Comparison of ENCODE assay signal across 8 cellular contexts in the genomic region with DNA sequence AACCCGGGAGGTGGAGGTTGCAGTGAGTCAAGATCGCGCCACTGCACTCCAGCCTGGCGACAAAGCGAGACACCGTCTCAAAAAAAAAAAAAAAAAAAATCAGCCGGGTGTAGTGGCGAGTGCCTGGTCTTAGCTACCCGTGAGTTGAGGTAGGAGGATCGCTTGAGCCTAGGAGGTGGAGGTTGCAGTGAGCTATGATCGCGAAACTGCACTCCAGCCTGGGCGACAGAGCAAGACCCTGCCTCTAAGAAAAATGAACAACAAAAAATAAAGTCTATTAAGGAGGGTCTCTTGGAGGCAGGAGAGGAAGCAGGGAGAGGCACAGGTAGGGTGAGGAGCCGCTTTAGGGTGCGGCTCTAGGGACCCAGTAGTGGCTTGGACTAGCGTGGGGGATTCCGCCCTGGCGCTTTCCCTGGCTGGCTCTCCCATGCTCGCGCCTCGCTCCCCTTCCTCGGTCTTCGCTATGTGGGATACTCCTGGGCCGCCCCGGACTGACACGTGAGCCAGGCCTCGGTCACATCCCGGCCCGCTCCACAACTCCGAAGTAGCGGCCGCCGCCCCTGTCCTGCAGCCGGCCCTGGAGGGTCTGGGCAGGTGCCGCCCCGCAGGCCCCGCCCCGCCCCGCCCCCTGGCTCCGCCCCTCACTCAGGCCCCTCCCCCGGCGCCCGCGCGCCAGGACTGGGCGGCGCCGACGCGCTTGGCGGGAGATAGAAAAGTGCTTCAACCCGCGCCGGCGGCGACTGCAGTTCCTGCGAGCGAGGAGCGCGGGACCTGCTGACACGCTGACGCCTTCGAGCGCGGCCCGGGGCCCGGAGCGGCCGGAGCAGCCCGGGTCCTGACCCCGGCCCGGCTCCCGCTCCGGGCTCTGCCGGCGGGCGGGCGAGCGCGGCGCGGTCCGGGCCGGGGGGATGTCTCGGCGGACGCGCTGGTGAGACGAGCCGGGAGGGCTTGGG. TPM values are rescaled to one million over a fixed set of nuclear protein-coding genes. Genes with fewer than 3 reads are reported as not detected.
DNase-seq lines count a peak whose midpoint lies in the region; ATAC-seq lines count a peak whose summit lies in the region.

A gene (plus strand): TSS at position 739 of the 953 bp plus-strand sequence. CDS start 170 bp downstream, at position 909.

- H3K9ac ChIP-seq in BLaER1: peak within 1 kb of the TSS; percentile 89

- CTCF ChIA-PET in activated CD4-positive, alpha-beta memory T cell treated with anti-CD3 and anti-CD28 coated beads, Interleukin-2, amount 10 ng/mL, durations not matched to agents 7 days and 5 days (lab: Charles Lee): no interaction called here

- DNase-seq in NCI-H748 (lab: John Stamatoyannopoulos, UW; ENCODE audit: unreplicated experiment): peak; percentile 75
- DNase-seq in activated CD4-positive, alpha-beta memory T cell treated with anti-CD3 and anti-CD28 coated beads, Interleukin-2, amount 10 ng/mL, durations not matched to agents 7 days and 5 days: peak; percentile 81
- peak; percentile 56 to 58 (median 57) for DNase-seq in effector memory CD8-positive, alpha-beta T cell
- DNase-seq in stimulated activated naive CD8-positive, alpha-beta T cell treated with anti-CD3 and anti-CD28 coated beads, Interleukin-15, amount 100 ng/mL, for 72 hours: peak; percentile 72 to 77

- H3K4me3 ChIP-seq in BLaER1: peak within 1 kb of the TSS; percentile 71
- peak within 1 kb of the TSS; percentile 4 to 26 for H3K4me3 ChIP-seq in muscle layer of duodenum (ENCODE audit: low read depth in 1 of 2, low read length in 2 of 2)

- no peak within 1 kb of the TSS for H3K27ac Mint-ChIP-seq in activated CD4-positive, alpha-beta memory T cell treated with anti-CD3 and anti-CD28 coated beads, Interleukin-2, amount 10 ng/mL, durations not matched to agents 7 days and 5 days
- H3K27ac Mint-ChIP-seq in effector memory CD8-positive, alpha-beta T cell: no peak within 1 kb of the TSS
- H3K27ac Mint-ChIP-seq in stimulated activated naive CD8-positive, alpha-beta T cell treated with anti-CD3 and anti-CD28 coated beads, Interleukin-15, amount 100 ng/mL, for 72 hours: peak within 1 kb of the TSS; percentile 91 to 98

- POLR2A ChIA-PET in activated CD4-positive, alpha-beta memory T cell treated with anti-CD3 and anti-CD28 coated beads, Interleukin-2, amount 10 ng/mL, durations not matched to agents 7 days and 5 days (lab: Charles Lee): interaction anchor here (0.6 to 2.9 kb wide), 4 partner anchors 76 to 341 kb away, joined by 3 to 31 read pairs (median 3); a partner anchor contains a TSS

- no peaks in the 10 kb centered on the region for H3K9me3 Mint-ChIP-seq in activated CD4-positive, alpha-beta memory T cell treated with anti-CD3 and anti-CD28 coated beads, Interleukin-2, amount 10 ng/mL, durations not matched to agents 7 days and 5 days
- H3K9me3 Mint-ChIP-seq in effector memory CD8-positive, alpha-beta T cell: no peaks in the 10 kb centered on the region
- H3K9me3 Mint-ChIP-seq in stimulated activated naive CD8-positive, alpha-beta T cell treated with anti-CD3 and anti-CD28 coated beads, Interleukin-15, amount 100 ng/mL, for 72 hours: no peaks in the 10 kb centered on the region

- peaks cover 40% of the 10 kb centered on the region for H4K20me1 ChIP-seq in BLaER1

- H3K36me3 ChIP-seq in BLaER1: peaks cover 29% of the 10 kb centered on the region
- H3K36me3 ChIP-seq in muscle layer of duodenum (ENCODE audit: control insufficient read depth in 1 of 2, insufficient read depth in 2 of 2, low read length in 2 of 2): no peaks in the 10 kb centered on the region

- peaks cover 6% of the 10 kb centered on the region for H3K36me3 Mint-ChIP-seq in activated CD4-positive, alpha-beta memory T cell treated with anti-CD3 and anti-CD28 coated beads, Interleukin-2, amount 10 ng/mL, durations not matched to agents 7 days and 5 days (ENCODE audit: low read depth)
- H3K36me3 Mint-ChIP-seq in effector memory CD8-positive, alpha-beta T cell (ENCODE audit: insufficient read depth): peaks cover 2% of the 10 kb centered on the region

- H3K9me3 ChIP-seq in BLaER1 (no peaks in the 10 kb centered on the region), muscle layer of duodenum (ENCODE audit: control insufficient read depth in 1 of 2, low read length in 2 of 2) (no peaks in the 10 kb centered on the region)

- no peaks in the 10 kb centered on the region for H3K27me3 ChIP-seq in BLaER1
- peaks cover 15% of the 10 kb centered on the region for H3K27me3 ChIP-seq in muscle layer of duodenum (ENCODE audit: low read depth, low read length)

- H3K4me3 Mint-ChIP-seq in activated CD4-positive, alpha-beta memory T cell treated with anti-CD3 and anti-CD28 coated beads, Interleukin-2, amount 10 ng/mL, durations not matched to agents 7 days and 5 days: peak within 1 kb of the TSS; percentile 78
- H3K4me3 Mint-ChIP-seq in effector memory CD8-positive, alpha-beta T cell: peak within 1 kb of the TSS; percentile 49 to 59
- peak within 1 kb of the TSS; percentile 87 to 89 for H3K4me3 Mint-ChIP-seq in stimulated activated naive CD8-positive, alpha-beta T cell treated with anti-CD3 and anti-CD28 coated beads, Interleukin-15, amount 100 ng/mL, for 72 hours

- peak within 1 kb of the TSS; percentile 98 for H3K4me2 ChIP-seq in BLaER1

- H3K27ac ChIP-seq in BLaER1: peak within 1 kb of the TSS; percentile 91
- no peak within 1 kb of the TSS for H3K27ac ChIP-seq in muscle layer of duodenum (ENCODE audit: low read length)

- ATAC-seq in GM19025 (IDR thresholded peaks at IDR 0.05; ENCODE audit: low read depth, unreplicated experiment) (peak; percentile 68), HG03342 (IDR thresholded peaks at IDR 0.05; ENCODE audit: unreplicated experiment) (peak; percentile 84)
- peak; percentile 97 for ATAC-seq in effector memory CD8-positive, alpha-beta T cell (replicated peaks)
- peak; percentile 93 for ATAC-seq in stimulated activated naive CD8-positive, alpha-beta T cell treated with anti-CD3 and anti-CD28 coated beads, Interleukin-15, amount 100 ng/mL, for 72 hours

- H3K4me1 ChIP-seq in BLaER1 (peaks cover 32% of the 10 kb centered on the region), muscle layer of duodenum (ENCODE audit: control insufficient read depth in 1 of 2, insufficient read depth in 2 of 2, low read length in 2 of 2) (peaks cover 0 to 8% of the 10 kb centered on the region in 2 donors)

- H3K27me3 Mint-ChIP-seq in activated CD4-positive, alpha-beta memory T cell treated with anti-CD3 and anti-CD28 coated beads, Interleukin-2, amount 10 ng/mL, durations not matched to agents 7 days and 5 days: peaks cover 11% of the 10 kb centered on the region
- peaks cover 14 to 36% of the 10 kb centered on the region in 2 donors for H3K27me3 Mint-ChIP-seq in effector memory CD8-positive, alpha-beta T cell
- H3K27me3 Mint-ChIP-seq in stimulated activated naive CD8-positive, alpha-beta T cell treated with anti-CD3 and anti-CD28 coated beads, Interleukin-15, amount 100 ng/mL, for 72 hours: peaks cover 24% of the 10 kb centered on the region

- H3K4me1 Mint-ChIP-seq in activated CD4-positive, alpha-beta memory T cell treated with anti-CD3 and anti-CD28 coated beads, Interleukin-2, amount 10 ng/mL, durations not matched to agents 7 days and 5 days: peaks cover 21% of the 10 kb centered on the region
- H3K4me1 Mint-ChIP-seq in effector memory CD8-positive, alpha-beta T cell (ENCODE audit: low read depth in 2 of 2): peaks cover 0 to 1% of the 10 kb centered on the region in 2 donors
- peaks cover 21% of the 10 kb centered on the region for H3K4me1 Mint-ChIP-seq in stimulated activated naive CD8-positive, alpha-beta T cell treated with anti-CD3 and anti-CD28 coated beads, Interleukin-15, amount 100 ng/mL, for 72 hours

RNA-seq across cellular contexts. Expression of the gene that starts here (rescaled TPM):
- total RNA-seq in activated CD4-positive, alpha-beta memory T cell treated with anti-CD3 and anti-CD28 coated beads, Interleukin-2, amount 10 ng/mL, durations not matched to agents 7 days and 5 days: 10 to 100 TPM; 73.5 to 76.6 TPM

Comparison
In these comparisons a context has a peak if more than half of its experiments do, and no peak if none do; other contexts are left out.
1. H3K27ac Mint-ChIP-seq: peak in stimulated activated naive CD8-positive, alpha-beta T cell treated with anti-CD3 and anti-CD28 coated beads, Interleukin-15, amount 100 ng/mL, for 72 hours (2 of 2); none in activated CD4-positive, alpha-beta memory T cell treated with anti-CD3 and anti-CD28 coated beads, Interleukin-2, amount 10 ng/mL, durations not matched to agents 7 days and 5 days (single experiment) and effector memory CD8-positive, alpha-beta T cell (0 of 2).
2. Peak in every context shown above with its lines, with median percentiles within 50 percentile points of each other: ATAC-seq, DNase-seq and H3K4me3 Mint-ChIP-seq.